1 cellular context compared by ENCODE assay signal in the genomic region with DNA sequence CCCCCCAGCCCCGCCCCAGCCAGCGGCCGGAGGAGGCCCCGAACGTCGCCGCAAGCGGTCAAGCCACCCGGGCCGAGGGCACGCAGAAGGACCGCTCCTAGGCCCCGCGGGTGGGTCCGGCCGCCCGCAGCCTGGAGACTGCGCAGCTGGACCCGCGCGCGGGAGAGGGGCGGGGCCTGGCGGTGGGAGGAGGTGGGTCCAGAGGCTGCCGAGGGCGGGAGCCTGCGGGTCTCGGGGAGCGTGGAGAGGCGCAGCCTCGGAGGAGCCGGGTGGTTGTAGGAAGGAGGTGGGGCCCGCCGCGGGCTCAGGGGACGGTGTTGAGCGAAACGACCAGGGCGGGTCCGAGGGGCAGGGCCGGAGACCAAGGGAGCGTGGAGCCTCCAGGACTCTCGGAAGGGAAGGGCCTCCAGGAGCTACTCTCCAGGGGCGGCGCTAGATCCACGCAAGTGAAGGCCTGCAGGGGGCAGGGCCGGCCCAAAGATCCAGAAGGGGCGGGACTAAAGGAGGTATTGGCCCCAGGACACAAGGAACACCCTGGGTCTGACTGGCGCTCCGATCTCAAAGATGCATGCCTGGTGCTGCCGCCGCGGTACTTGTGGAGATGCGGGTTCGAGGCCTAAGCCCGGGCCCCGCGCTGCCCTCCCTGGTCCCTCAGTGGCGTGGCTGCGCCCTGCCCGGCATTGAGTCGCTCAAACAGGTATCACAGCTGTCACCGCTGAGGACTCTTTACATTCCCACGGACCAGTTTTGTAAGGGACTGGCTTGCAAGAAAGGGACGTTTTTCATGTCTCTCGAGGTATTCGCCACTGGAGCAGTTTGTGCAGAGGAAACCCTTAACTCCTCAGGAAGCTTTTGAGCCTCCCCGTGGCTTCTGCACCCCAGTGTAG.
A peak's percentile ranks its signal among the peaks of the same experiment; 100 is the strongest.
TF ChIP-seq lines count a peak whose summit lies in the region.

No MANE protein-coding gene starts in this region.

TF ChIP-seq in K562, 482 proteins besides CTCF, POLR2A, EP300 and RAD21 (continues in another document):
- TF ChIP-seq MEIS2 (IDR thresholded peaks at IDR 0.05; ENCODE audit: partially characterized antibody) (peak; percentile 37), MTA2 (IDR thresholded peaks at IDR 0.05; ENCODE audit: low read depth) (no peak), ZFP1 (CRISPR knock-in tag; IDR thresholded peaks at IDR 0.05) (no peak), CBX8 (IDR thresholded peaks at IDR 0.05; ENCODE audit: borderline replicate concordance, extremely low read depth, low read depth, low read length, poor library complexity, severe bottlenecking) (no peak), HNRNPH1 (optimal IDR thresholded peaks at IDR 0.05; ENCODE audit: low read depth, low read length) (no peak), ZSCAN29 (IDR thresholded peaks at IDR 0.05) (no peak), HCFC1 (IDR thresholded peaks at IDR 0.05; ENCODE audit: low read depth, low read length) (peak; percentile 11; the same call in 1 of the 2 replicates), ZNF316 (IDR thresholded peaks at IDR 0.05) (no peak), PHF21A (IDR thresholded peaks at IDR 0.05; ENCODE audit: borderline replicate concordance, low read depth) (no peak), ZNF75A (CRISPR knock-in tag; IDR thresholded peaks at IDR 0.05) (no peak), ZNF41 (CRISPR knock-in tag; conservative IDR thresholded peaks at IDR 0.05) (no peak), KDM1A (IDR thresholded peaks at IDR 0.05) (no peak), RFX1 (IDR thresholded peaks at IDR 0.05) (no peak), CBX3 (IDR thresholded peaks at IDR 0.05; ENCODE audit: borderline replicate concordance in 1 of 2, low read length in 2 of 2) (no peak), NRF1 (conservative IDR thresholded peaks at IDR 0.05 in 1 of 2, IDR thresholded peaks at IDR 0.05 in 1 of 2) (peak; percentile 89 to 91), ZNF444 (CRISPR knock-in tag; IDR thresholded peaks at IDR 0.05) (no peak), SP1 (CRISPR knock-in tag; IDR thresholded peaks at IDR 0.05) (peak; percentile 93), SAFB2 (IDR thresholded peaks at IDR 0.05; ENCODE audit: borderline replicate concordance, low read depth, low read length, severe bottlenecking) (no peak), POLR2AphosphoS2 (IDR thresholded peaks at IDR 0.05; ENCODE audit: low read length) (peak; percentile 85; the same call in 1 of the 2 replicates), GABPB1 (CRISPR knock-in tag; IDR thresholded peaks at IDR 0.05) (peak; percentile 60; the same call in 1 of the 2 replicates), RUNX1 (IDR thresholded peaks at IDR 0.05; ENCODE audit: low read depth) (no peak), SIX5 (IDR thresholded peaks at IDR 0.05; ENCODE audit: borderline replicate concordance in 1 of 2, insufficient read depth in 1 of 2, low read depth in 1 of 2, low read length in 2 of 2) (no peak), MAFF (IDR thresholded peaks at IDR 0.05; ENCODE audit: low read length) (no peak), ATF7 (IDR thresholded peaks at IDR 0.05) (peak; percentile 65), ZFX (CRISPR knock-in tag; IDR thresholded peaks at IDR 0.05) (peak; percentile 56), HDAC1 (IDR thresholded peaks at IDR 0.05) (peak in 1 of 2 experiments; percentile 38; a peak in 1 of 4 replicates), TARDBP (IDR thresholded peaks at IDR 0.05) (no peak; the same call in 1 of the 2 replicates), RNF2 (IDR thresholded peaks at IDR 0.05) (no peak), CC2D1A (IDR thresholded peaks at IDR 0.05) (peak; percentile 50; the same call in 1 of the 2 replicates), CREB1 (IDR thresholded peaks at IDR 0.05) (peak; percentile 25; the same call in 1 of the 2 replicates), CREB1 (CRISPR knock-in tag; IDR thresholded peaks at IDR 0.05) (peak; percentile 34; the same call in 1 of the 2 replicates), CTBP1 (IDR thresholded peaks at IDR 0.05; ENCODE audit: borderline replicate concordance) (peak; percentile 79), ZFPM2 (CRISPR knock-in tag; IDR thresholded peaks at IDR 0.05) (no peak), RB1 (IDR thresholded peaks at IDR 0.05; ENCODE audit: low read depth) (0 out of 2 replicates have a peak, but pooled peaks have one; percentile 26)
- TF ChIP-seq, protein P1, sequence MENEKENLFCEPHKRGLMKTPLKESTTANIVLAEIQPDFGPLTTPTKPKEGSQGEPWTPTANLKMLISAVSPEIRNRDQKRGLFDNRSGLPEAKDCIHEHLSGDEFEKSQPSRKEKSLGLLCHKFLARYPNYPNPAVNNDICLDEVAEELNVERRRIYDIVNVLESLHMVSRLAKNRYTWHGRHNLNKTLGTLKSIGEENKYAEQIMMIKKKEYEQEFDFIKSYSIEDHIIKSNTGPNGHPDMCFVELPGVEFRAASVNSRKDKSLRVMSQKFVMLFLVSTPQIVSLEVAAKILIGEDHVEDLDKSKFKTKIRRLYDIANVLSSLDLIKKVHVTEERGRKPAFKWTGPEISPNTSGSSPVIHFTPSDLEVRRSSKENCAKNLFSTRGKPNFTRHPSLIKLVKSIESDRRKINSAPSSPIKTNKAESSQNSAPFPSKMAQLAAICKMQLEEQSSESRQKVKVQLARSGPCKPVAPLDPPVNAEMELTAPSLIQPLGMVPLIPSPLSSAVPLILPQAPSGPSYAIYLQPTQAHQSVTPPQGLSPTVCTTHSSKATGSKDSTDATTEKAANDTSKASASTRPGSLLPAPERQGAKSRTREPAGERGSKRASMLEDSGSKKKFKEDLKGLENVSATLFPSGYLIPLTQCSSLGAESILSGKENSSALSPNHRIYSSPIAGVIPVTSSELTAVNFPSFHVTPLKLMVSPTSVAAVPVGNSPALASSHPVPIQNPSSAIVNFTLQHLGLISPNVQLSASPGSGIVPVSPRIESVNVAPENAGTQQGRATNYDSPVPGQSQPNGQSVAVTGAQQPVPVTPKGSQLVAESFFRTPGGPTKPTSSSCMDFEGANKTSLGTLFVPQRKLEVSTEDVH (IDR thresholded peaks at IDR 0.05; ENCODE audit: low read depth, partially characterized antibody), result peak; percentile 44
- TF ChIP-seq, protein P2, sequence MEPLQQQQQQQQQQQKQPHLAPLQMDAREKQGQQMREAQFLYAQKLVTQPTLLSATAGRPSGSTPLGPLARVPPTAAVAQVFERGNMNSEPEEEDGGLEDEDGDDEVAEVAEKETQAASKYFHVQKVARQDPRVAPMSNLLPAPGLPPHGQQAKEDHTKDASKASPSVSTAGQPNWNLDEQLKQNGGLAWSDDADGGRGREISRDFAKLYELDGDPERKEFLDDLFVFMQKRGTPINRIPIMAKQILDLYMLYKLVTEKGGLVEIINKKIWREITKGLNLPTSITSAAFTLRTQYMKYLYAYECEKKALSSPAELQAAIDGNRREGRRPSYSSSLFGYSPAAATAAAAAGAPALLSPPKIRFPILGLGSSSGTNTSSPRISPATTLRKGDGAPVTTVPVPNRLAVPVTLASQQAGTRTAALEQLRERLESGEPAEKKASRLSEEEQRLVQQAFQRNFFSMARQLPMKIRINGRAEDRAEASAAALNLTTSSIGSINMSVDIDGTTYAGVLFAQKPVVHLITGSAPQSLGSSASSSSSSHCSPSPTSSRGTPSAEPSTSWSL (CRISPR knock-in tag; IDR thresholded peaks at IDR 0.05; ENCODE audit: borderline replicate concordance), result no peak
- TF ChIP-seq, protein P3, sequence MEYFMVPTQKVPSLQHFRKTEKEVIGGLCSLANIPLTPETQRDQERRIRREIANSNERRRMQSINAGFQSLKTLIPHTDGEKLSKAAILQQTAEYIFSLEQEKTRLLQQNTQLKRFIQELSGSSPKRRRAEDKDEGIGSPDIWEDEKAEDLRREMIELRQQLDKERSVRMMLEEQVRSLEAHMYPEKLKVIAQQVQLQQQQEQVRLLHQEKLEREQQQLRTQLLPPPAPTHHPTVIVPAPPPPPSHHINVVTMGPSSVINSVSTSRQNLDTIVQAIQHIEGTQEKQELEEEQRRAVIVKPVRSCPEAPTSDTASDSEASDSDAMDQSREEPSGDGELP (CRISPR knock-in tag; IDR thresholded peaks at IDR 0.05; ENCODE audit: borderline replicate concordance), result peak; percentile 69; the same call in 1 of the 2 replicates
- TF ChIP-seq, protein P4, sequence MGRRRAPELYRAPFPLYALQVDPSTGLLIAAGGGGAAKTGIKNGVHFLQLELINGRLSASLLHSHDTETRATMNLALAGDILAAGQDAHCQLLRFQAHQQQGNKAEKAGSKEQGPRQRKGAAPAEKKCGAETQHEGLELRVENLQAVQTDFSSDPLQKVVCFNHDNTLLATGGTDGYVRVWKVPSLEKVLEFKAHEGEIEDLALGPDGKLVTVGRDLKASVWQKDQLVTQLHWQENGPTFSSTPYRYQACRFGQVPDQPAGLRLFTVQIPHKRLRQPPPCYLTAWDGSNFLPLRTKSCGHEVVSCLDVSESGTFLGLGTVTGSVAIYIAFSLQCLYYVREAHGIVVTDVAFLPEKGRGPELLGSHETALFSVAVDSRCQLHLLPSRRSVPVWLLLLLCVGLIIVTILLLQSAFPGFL (CRISPR knock-in tag; IDR thresholded peaks at IDR 0.05), result 0 out of 2 replicates have a peak, but pooled peaks have one; percentile 12
- TF ChIP-seq, protein P5, sequence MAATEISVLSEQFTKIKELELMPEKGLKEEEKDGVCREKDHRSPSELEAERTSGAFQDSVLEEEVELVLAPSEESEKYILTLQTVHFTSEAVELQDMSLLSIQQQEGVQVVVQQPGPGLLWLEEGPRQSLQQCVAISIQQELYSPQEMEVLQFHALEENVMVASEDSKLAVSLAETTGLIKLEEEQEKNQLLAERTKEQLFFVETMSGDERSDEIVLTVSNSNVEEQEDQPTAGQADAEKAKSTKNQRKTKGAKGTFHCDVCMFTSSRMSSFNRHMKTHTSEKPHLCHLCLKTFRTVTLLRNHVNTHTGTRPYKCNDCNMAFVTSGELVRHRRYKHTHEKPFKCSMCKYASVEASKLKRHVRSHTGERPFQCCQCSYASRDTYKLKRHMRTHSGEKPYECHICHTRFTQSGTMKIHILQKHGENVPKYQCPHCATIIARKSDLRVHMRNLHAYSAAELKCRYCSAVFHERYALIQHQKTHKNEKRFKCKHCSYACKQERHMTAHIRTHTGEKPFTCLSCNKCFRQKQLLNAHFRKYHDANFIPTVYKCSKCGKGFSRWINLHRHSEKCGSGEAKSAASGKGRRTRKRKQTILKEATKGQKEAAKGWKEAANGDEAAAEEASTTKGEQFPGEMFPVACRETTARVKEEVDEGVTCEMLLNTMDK (IDR thresholded peaks at IDR 0.05; ENCODE audit: borderline replicate concordance, insufficient read depth, low read depth, low read length, poor library complexity, severe bottlenecking), result peak; percentile 81
- TF ChIP-seq, protein P6, sequence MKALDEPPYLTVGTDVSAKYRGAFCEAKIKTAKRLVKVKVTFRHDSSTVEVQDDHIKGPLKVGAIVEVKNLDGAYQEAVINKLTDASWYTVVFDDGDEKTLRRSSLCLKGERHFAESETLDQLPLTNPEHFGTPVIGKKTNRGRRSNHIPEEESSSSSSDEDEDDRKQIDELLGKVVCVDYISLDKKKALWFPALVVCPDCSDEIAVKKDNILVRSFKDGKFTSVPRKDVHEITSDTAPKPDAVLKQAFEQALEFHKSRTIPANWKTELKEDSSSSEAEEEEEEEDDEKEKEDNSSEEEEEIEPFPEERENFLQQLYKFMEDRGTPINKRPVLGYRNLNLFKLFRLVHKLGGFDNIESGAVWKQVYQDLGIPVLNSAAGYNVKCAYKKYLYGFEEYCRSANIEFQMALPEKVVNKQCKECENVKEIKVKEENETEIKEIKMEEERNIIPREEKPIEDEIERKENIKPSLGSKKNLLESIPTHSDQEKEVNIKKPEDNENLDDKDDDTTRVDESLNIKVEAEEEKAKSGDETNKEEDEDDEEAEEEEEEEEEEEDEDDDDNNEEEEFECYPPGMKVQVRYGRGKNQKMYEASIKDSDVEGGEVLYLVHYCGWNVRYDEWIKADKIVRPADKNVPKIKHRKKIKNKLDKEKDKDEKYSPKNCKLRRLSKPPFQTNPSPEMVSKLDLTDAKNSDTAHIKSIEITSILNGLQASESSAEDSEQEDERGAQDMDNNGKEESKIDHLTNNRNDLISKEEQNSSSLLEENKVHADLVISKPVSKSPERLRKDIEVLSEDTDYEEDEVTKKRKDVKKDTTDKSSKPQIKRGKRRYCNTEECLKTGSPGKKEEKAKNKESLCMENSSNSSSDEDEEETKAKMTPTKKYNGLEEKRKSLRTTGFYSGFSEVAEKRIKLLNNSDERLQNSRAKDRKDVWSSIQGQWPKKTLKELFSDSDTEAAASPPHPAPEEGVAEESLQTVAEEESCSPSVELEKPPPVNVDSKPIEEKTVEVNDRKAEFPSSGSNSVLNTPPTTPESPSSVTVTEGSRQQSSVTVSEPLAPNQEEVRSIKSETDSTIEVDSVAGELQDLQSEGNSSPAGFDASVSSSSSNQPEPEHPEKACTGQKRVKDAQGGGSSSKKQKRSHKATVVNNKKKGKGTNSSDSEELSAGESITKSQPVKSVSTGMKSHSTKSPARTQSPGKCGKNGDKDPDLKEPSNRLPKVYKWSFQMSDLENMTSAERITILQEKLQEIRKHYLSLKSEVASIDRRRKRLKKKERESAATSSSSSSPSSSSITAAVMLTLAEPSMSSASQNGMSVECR (CRISPR knock-in tag; IDR thresholded peaks at IDR 0.05), result no peak
- TF ChIP-seq, protein P7, sequence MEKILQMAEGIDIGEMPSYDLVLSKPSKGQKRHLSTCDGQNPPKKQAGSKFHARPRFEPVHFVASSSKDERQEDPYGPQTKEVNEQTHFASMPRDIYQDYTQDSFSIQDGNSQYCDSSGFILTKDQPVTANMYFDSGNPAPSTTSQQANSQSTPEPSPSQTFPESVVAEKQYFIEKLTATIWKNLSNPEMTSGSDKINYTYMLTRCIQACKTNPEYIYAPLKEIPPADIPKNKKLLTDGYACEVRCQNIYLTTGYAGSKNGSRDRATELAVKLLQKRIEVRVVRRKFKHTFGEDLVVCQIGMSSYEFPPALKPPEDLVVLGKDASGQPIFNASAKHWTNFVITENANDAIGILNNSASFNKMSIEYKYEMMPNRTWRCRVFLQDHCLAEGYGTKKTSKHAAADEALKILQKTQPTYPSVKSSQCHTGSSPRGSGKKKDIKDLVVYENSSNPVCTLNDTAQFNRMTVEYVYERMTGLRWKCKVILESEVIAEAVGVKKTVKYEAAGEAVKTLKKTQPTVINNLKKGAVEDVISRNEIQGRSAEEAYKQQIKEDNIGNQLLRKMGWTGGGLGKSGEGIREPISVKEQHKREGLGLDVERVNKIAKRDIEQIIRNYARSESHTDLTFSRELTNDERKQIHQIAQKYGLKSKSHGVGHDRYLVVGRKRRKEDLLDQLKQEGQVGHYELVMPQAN (IDR thresholded peaks at IDR 0.05; ENCODE audit: borderline replicate concordance), result peak; percentile 23; the same call in 1 of the 2 replicates
- TF ChIP-seq, protein P8, sequence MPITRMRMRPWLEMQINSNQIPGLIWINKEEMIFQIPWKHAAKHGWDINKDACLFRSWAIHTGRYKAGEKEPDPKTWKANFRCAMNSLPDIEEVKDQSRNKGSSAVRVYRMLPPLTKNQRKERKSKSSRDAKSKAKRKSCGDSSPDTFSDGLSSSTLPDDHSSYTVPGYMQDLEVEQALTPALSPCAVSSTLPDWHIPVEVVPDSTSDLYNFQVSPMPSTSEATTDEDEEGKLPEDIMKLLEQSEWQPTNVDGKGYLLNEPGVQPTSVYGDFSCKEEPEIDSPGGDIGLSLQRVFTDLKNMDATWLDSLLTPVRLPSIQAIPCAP (CRISPR knock-in tag; IDR thresholded peaks at IDR 0.05; ENCODE audit: borderline replicate concordance), result no peak
